ENCODE assay signal across 9 cellular contexts in genomic region chr4:9765091-9765490, GRCh38. TPM values are rescaled to one million over a fixed set of nuclear protein-coding genes. Genes with fewer than 3 reads are reported as not detected.
A peak's percentile ranks its signal among the peaks of the same experiment; 100 is the strongest.
DNase-seq lines count a peak whose midpoint lies in the region; ATAC-seq and TF ChIP-seq lines count a peak whose summit lies in the region.
"Had no signal": no experiment of that assay in that cellular context is flagged by ENCODE, and none has a peak within 500 bp of the region (broad histone marks: within the 10 kb centered on the region; RNA-seq: fewer than 3 reads in every experiment).

No MANE protein-coding gene starts in this region.

- peak; percentile 9 for DNase-seq in A673 (ENCODE audit: low spot score)
- no peak for DNase-seq in GM12864 (ENCODE audit: low read depth)
- peak; percentile 25 for DNase-seq in SKM-1 treated with dmso at 0.1 percent for 144 hours (lab: John Stamatoyannopoulos, UW; ENCODE audit: unreplicated experiment)
- peak; percentile 16 for DNase-seq in iPS DF 6.9 (ENCODE audit: low read depth, low spot score)
- DNase-seq in NCI-H1930 (lab: John Stamatoyannopoulos, UW): no peak
- DNase-seq in GM19238 (ENCODE audit: insufficient read length, low spot score): no peak

- BruUV-seq in A673 (replicated peaks; lab: Mats Ljungman, UMichigan): no TSS peak

- no CpG with 5 or more reads among the region's 9 CpGs for WGBS in iPS DF 6.9 (ENCODE audit: insufficient coverage, insufficient read length)

- ATAC-seq in GM21723 (IDR thresholded peaks at IDR 0.05; ENCODE audit: unreplicated experiment) (no peak), HG03354 (IDR thresholded peaks at IDR 0.05; ENCODE audit: poor library complexity, severe bottlenecking, unreplicated experiment) (no peak)

- no peak overlapping the region for H3K4me3 ChIP-seq in A673 (ENCODE audit: low read depth, low read length, poor library complexity, severe bottlenecking)
- no peak overlapping the region for H3K4me3 ChIP-seq in GM12864 (ENCODE audit: low read depth, low read length)
- H3K4me3 ChIP-seq in iPS DF 6.9 (ENCODE audit: low read length): no peak overlapping the region

- intact Hi-C loops in A673 (cut with micrococcal nuclease; ENCODE audit: unreplicated experiment): loop anchor here (10.0 kb wide), 1 partner anchor 790 kb away; no protein-coding TSS in a partner anchor

- H3K27me3 ChIP-seq in A673 (replicated peaks; ENCODE audit: insufficient read depth, low read depth, low read length, poor library complexity) (no peaks in the 10 kb centered on the region), iPS DF 6.9 (ENCODE audit: control insufficient read depth, insufficient read depth, low read length) (no peaks in the 10 kb centered on the region)

- POLR2A ChIA-PET in A673 (lab: Charles Lee; ENCODE audit: low non-redundant PET): no interaction called here

- H3K9me3 ChIP-seq in A673 (ENCODE audit: low read depth, low read length, poor library complexity, severe bottlenecking): no peaks in the 10 kb centered on the region
- no peaks in the 10 kb centered on the region for H3K9me3 ChIP-seq in iPS DF 6.9 (ENCODE audit: control insufficient read depth, insufficient read depth, low read length)

- H3K27ac ChIP-seq in A673 (ENCODE audit: low read depth, low read length, poor library complexity, severe bottlenecking) (no peak overlapping the region), iPS DF 6.9 (ENCODE audit: low read length) (no peak overlapping the region)

- no peaks in the 10 kb centered on the region for H3K36me3 ChIP-seq in A673 (ENCODE audit: insufficient read depth, low read length, poor library complexity, severe bottlenecking)
- no peaks in the 10 kb centered on the region for H3K36me3 ChIP-seq in iPS DF 6.9 (ENCODE audit: control insufficient read depth, insufficient read depth, low read length)

- TF ChIP-seq CTCF in A673 (conservative IDR thresholded peaks at IDR 0.05; ENCODE audit: low read depth, low read length): peak; percentile 49
- peak; percentile 67 for TF ChIP-seq CTCF in GM12864 (IDR thresholded peaks at IDR 0.05; ENCODE audit: low read depth, low read length, missing control alignments)

- no peaks in the 10 kb centered on the region for H3K4me1 ChIP-seq in A673 (ENCODE audit: insufficient read depth, low read length, poor library complexity, severe bottlenecking)
- no peaks in the 10 kb centered on the region for H3K4me1 ChIP-seq in iPS DF 6.9 (ENCODE audit: control insufficient read depth, insufficient read depth, low read length)

- CTCF ChIA-PET in A673 (lab: Charles Lee): interaction anchor here (0.7 to 1.0 kb wide), 2 partner anchors 134 to 250 kb away, joined by 3 to 4 read pairs; no protein-coding TSS in a partner anchor

RNA-seq across cellular contexts. Expression of gene DRD5, which starts 16.3 kb away (rescaled TPM):
- not detected in 2 replicates for total RNA-seq in A673 (2021)
- total RNA-seq: T-helper 2 cell treated with Interferon-gamma antibody and Interleukin-4, amounts not matched to agents 100 ng/mL and 5 ng/mL, for 36 hours had no signal

Comparison
In these comparisons a context has a peak if more than half of its experiments do, and no peak if none do; other contexts are left out.
1. DNase-seq: peak in A673 (single experiment), SKM-1 treated with dmso at 0.1 percent for 144 hours (single experiment) and iPS DF 6.9 (single experiment); none in GM12864 (single experiment), NCI-H1930 (0 of 2) and GM19238 (single experiment).